In genomic region chr4:80173387-80173786, GRCh38 we compare ENCODE assay signal across 8 cellular contexts. TPM values are rescaled to one million over a fixed set of nuclear protein-coding genes. Genes with fewer than 3 reads are reported as not detected.
DNase-seq lines count a peak whose midpoint lies in the region; ATAC-seq lines count a peak whose summit lies in the region.

No MANE protein-coding gene starts in this region.

- H3K27ac ChIP-seq in BLaER1 (peak overlapping the region; percentile 13; the same call in 1 of the 2 replicates), neuronal stem cell (replicated peaks; ENCODE audit: low read length) (no peak overlapping the region)

- peaks cover 64% of the 10 kb centered on the region for H3K4me1 Mint-ChIP-seq in activated T-cell treated with anti-CD3 and anti-CD28 coated beads, Interleukin-2, amount 50 U/mL, for 4 hours (ENCODE audit: low read depth)
- peaks cover 36 to 56% (median 47%) of the 10 kb centered on the region in 3 donors for H3K4me1 Mint-ChIP-seq in naive B cell

- H4K20me1 ChIP-seq in BLaER1: no peaks in the 10 kb centered on the region

- no peak overlapping the region for H3K23ac ChIP-seq in neuronal stem cell (ENCODE audit: low read depth, low read length, poor library complexity)

- H4K8ac ChIP-seq in neuronal stem cell (ENCODE audit: low read depth, low read length): no peak overlapping the region

- no peak overlapping the region for H2BK5ac ChIP-seq in neuronal stem cell (ENCODE audit: low read length)

- H3K36me3 ChIP-seq in BLaER1 (no peaks in the 10 kb centered on the region), neuronal stem cell (replicated peaks in 1 of 2; ENCODE audit: control insufficient read depth in 2 of 2, insufficient read depth in 2 of 2, low read length in 2 of 2) (no peaks in the 10 kb centered on the region)

- peaks cover 1% of the 10 kb centered on the region for H3K36me3 Mint-ChIP-seq in activated T-cell treated with anti-CD3 and anti-CD28 coated beads, Interleukin-2, amount 50 U/mL, for 4 hours (ENCODE audit: insufficient read depth)
- no peaks in the 10 kb centered on the region for H3K36me3 Mint-ChIP-seq in naive B cell

- H3K9ac ChIP-seq in BLaER1 (peak overlapping the region; percentile 48; the same call in 1 of the 2 replicates), neuronal stem cell (ENCODE audit: low read depth, low read length, poor library complexity) (no peak overlapping the region)

- H3K27ac Mint-ChIP-seq in naive B cell: peak overlapping the region; percentile 83 to 96 (median 94)

- H3K4me3 Mint-ChIP-seq in activated T-cell treated with anti-CD3 and anti-CD28 coated beads, Interleukin-2, amount 50 U/mL, for 4 hours: peak overlapping the region; percentile 69
- H3K4me3 Mint-ChIP-seq in naive B cell: peak overlapping the region; percentile 64 to 92 (median 80)

- no peak overlapping the region for H3K18ac ChIP-seq in neuronal stem cell (ENCODE audit: low read length)

- H2BK12ac ChIP-seq in neuronal stem cell (ENCODE audit: low read length): no peak overlapping the region

- no peak overlapping the region for H2BK120ac ChIP-seq in neuronal stem cell (ENCODE audit: low read depth, low read length)

- H2AFZ ChIP-seq in neuronal stem cell (ENCODE audit: low read length): no peak overlapping the region

- H3K14ac ChIP-seq in neuronal stem cell (ENCODE audit: low read length): no peak overlapping the region

- peak; percentile 80 for ATAC-seq in GM21360 (IDR thresholded peaks at IDR 0.05; ENCODE audit: unreplicated experiment)
- peak; percentile 90 for ATAC-seq in HG03565 (IDR thresholded peaks at IDR 0.05; ENCODE audit: unreplicated experiment)
- ATAC-seq in activated T-cell treated with anti-CD3 and anti-CD28 coated beads, Interleukin-2, amount 50 U/mL, for 4 hours: peak; percentile 91 to 95
- peak; percentile 94 to 96 for ATAC-seq in naive B cell (ENCODE audit: low read depth in 2 of 2)

- H3K4me2 ChIP-seq in BLaER1: peak overlapping the region; percentile 75
- H3K4me2 ChIP-seq in neuronal stem cell (ENCODE audit: insufficient read depth, low read length, poor library complexity, severe bottlenecking): no peak overlapping the region

- no peaks in the 10 kb centered on the region for H3K79me1 ChIP-seq in neuronal stem cell (ENCODE audit: low read depth, low read length)

- H3K27me3 Mint-ChIP-seq in activated T-cell treated with anti-CD3 and anti-CD28 coated beads, Interleukin-2, amount 50 U/mL, for 4 hours (ENCODE audit: low read depth): no peaks in the 10 kb centered on the region
- H3K27me3 Mint-ChIP-seq in naive B cell: no peaks in the 10 kb centered on the region

- no peaks in the 10 kb centered on the region for H3K9me3 Mint-ChIP-seq in activated T-cell treated with anti-CD3 and anti-CD28 coated beads, Interleukin-2, amount 50 U/mL, for 4 hours
- H3K9me3 Mint-ChIP-seq in naive B cell: no peaks in the 10 kb centered on the region

- H2AK5ac ChIP-seq in neuronal stem cell (ENCODE audit: low read depth, low read length): no peak overlapping the region

- H3K27me3 ChIP-seq in BLaER1 (no peaks in the 10 kb centered on the region; the same call in 1 of the 2 replicates), neuronal stem cell (ENCODE audit: control insufficient read depth in 3 of 3, insufficient read depth in 3 of 3, low read depth in 1 of 3, low read length in 3 of 3) (peaks cover 0 to 7% (median 0%) of the 10 kb centered on the region in 3 experiments)

- H3K4me3 ChIP-seq in BLaER1: no peak overlapping the region
- H3K4me3 ChIP-seq in neuronal stem cell (ENCODE audit: low read length in 2 of 2): no peak overlapping the region

- peak; percentile 39 for DNase-seq in activated T-cell treated with anti-CD3 and anti-CD28 coated beads, Interleukin-2, amount 50 U/mL, for 4 hours
- DNase-seq in naive B cell (peak; percentile 73), neuronal stem cell (ENCODE audit: low spot score) (no peak), NCI-H1417 (lab: John Stamatoyannopoulos, UW) (no peak), UCSD-AML1 (lab: John Stamatoyannopoulos, UW; ENCODE audit: unreplicated experiment) (no peak)

- H3K4me1 ChIP-seq in BLaER1 (peaks cover 28% of the 10 kb centered on the region), neuronal stem cell (ENCODE audit: control insufficient read depth in 2 of 2, insufficient read depth in 1 of 2, low read depth in 1 of 2, low read length in 2 of 2) (peaks cover 0 to 3% of the 10 kb centered on the region in 2 donors)

- no peak overlapping the region for H4K91ac ChIP-seq in neuronal stem cell (ENCODE audit: low read depth, low read length, poor library complexity)

- no peak overlapping the region for H3K4ac ChIP-seq in neuronal stem cell (ENCODE audit: low read length)

- no peak overlapping the region for H2BK15ac ChIP-seq in neuronal stem cell (ENCODE audit: low read length)

- H3K9me3 ChIP-seq in BLaER1: peaks cover 8% of the 10 kb centered on the region
- H3K9me3 ChIP-seq in neuronal stem cell (replicated peaks in 1 of 2; ENCODE audit: control insufficient read depth in 2 of 2, insufficient read depth in 1 of 2, low read depth in 1 of 2, low read length in 2 of 2): no peaks in the 10 kb centered on the region

RNA-seq across cellular contexts. Expression of gene PRDM8, which starts 23.9 kb away (rescaled TPM):
- total RNA-seq in activated T-cell treated with anti-CD3 and anti-CD28 coated beads, Interleukin-2, amount 50 U/mL, for 4 hours: 1 to 10 TPM; 2.9 to 5.1 (median 3.7) TPM
- polyA plus RNA-seq in naive B cell (ENCODE audit: low read depth in 6 of 6): 1 to 10 TPM in 5 of 6 donors, under 1 TPM in 1; 0.19 to 3.9 (median 2.1) TPM
- polyA plus RNA-seq in neuronal stem cell (2013, experiment 1 of 2): 0.08 TPM
- 0.07 TPM for polyA plus RNA-seq in neuronal stem cell (2013, experiment 2 of 2)

Comparison
In these comparisons a context has a peak if more than half of its experiments do, and no peak if none do; other contexts are left out.
1. DNase-seq: peak in activated T-cell treated with anti-CD3 and anti-CD28 coated beads, Interleukin-2, amount 50 U/mL, for 4 hours (single experiment) and naive B cell (single experiment); none in neuronal stem cell (single experiment), NCI-H1417 (0 of 3) and UCSD-AML1 (single experiment).
2. Peak in every context shown above with its lines, with median percentiles within 50 percentile points of each other: ATAC-seq.